Comparison of ENCODE assay signal across 12 cellular contexts in the genomic region with DNA sequence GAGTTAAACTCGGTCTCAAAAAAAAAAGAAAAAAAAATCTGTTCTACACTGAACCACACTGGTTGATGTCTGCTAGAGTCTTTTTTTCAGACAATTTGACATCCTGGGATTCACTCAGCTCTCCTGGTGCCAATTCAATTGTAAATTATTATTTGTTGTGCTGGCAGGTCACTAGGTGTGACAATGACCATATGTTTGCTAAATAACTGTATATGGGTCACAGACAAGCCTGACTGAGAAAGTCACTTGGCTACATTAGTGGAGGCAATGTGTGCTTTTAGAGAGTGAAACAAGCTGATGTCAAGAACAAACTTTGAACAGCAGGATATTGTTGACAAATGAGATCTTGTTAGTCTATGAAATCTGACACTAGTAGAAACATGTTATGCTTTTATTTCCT.
"Had no signal": no experiment of that assay in that cellular context is flagged by ENCODE, and none has a peak within 500 bp of the region (broad histone marks: within the 10 kb centered on the region; RNA-seq: fewer than 3 reads in every experiment).

No MANE protein-coding gene starts in this region.

- H3K27me3 Mint-ChIP-seq: activated naive CD8-positive, alpha-beta T cell treated with anti-CD3 and anti-CD28 coated beads for 36 hours; naive thymus-derived CD4-positive, alpha-beta T cell had no signal

- H3K4me3 Mint-ChIP-seq: activated naive CD8-positive, alpha-beta T cell treated with anti-CD3 and anti-CD28 coated beads for 36 hours; naive thymus-derived CD4-positive, alpha-beta T cell had no signal

- DNase-seq: activated naive CD8-positive, alpha-beta T cell treated with anti-CD3 and anti-CD28 coated beads for 36 hours; dorsolateral prefrontal cortex; glutamatergic neuron; left colon; naive thymus-derived CD4-positive, alpha-beta T cell; retina; thyroid gland; uterus had no signal

- H3K27ac Mint-ChIP-seq: activated naive CD8-positive, alpha-beta T cell treated with anti-CD3 and anti-CD28 coated beads for 36 hours; naive thymus-derived CD4-positive, alpha-beta T cell had no signal

- H3K4me1 Mint-ChIP-seq: activated naive CD8-positive, alpha-beta T cell treated with anti-CD3 and anti-CD28 coated beads for 36 hours; naive thymus-derived CD4-positive, alpha-beta T cell had no signal

- H3K36me3 Mint-ChIP-seq: activated naive CD8-positive, alpha-beta T cell treated with anti-CD3 and anti-CD28 coated beads for 36 hours; naive thymus-derived CD4-positive, alpha-beta T cell had no signal

- FAIRE-seq: TTC549 had no signal

- H3K27ac ChIP-seq: breast epithelium, dorsolateral prefrontal cortex, thyroid gland, uterus had no signal

- ATAC-seq: activated CD4-positive, CD25-positive, alpha-beta regulatory T cell treated with anti-CD3 and anti-CD28 coated beads, Interleukin-2, amount 50 U/mL, for 24 hours; esophagus mucosa; left colon; naive thymus-derived CD4-positive, alpha-beta T cell had no signal

- H3K4me3 ChIP-seq: breast epithelium, dorsolateral prefrontal cortex, thyroid gland, uterus had no signal
